Comparison of ENCODE assay signal across 19 cellular contexts in the genomic region with DNA sequence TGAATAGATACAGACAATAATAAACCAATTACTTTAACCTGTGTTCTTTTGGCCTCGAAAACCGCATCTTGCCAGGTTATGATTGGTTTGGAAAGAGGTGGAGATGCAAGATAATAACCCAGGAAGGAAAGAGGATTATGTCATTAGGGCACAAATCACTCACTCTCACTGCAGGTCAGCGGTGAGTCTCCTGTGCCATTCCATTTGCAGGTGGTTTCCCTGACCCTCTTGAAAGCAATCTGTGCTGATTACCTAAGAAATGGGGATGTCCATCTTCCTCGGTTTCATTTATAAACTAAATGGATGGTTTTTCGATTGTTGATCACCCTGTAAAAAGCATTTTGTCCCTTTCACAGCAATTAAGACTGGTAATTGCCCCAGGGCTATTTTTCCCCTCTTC.
A peak's percentile ranks its signal among the peaks of the same experiment; 100 is the strongest.
DNase-seq lines count a peak whose midpoint lies in the region; TF ChIP-seq lines count a peak whose summit lies in the region.
"Had no signal": no experiment of that assay in that cellular context is flagged by ENCODE, and none has a peak within 500 bp of the region (broad histone marks: within the 10 kb centered on the region; RNA-seq: fewer than 3 reads in every experiment).

No MANE protein-coding gene starts in this region.

- H3K36me3 Mint-ChIP-seq in glutamatergic neuron (ENCODE audit: unreplicated experiment), result no peaks in the 10 kb centered on the region
- H3K36me3 Mint-ChIP-seq: CD4-positive, CD25-positive, alpha-beta regulatory T cell had no signal

- H3K9me3 Mint-ChIP-seq in glutamatergic neuron (ENCODE audit: unreplicated experiment), result peaks cover 4% of the 10 kb centered on the region
- H3K9me3 Mint-ChIP-seq: HFFc6 had no signal

- peak overlapping the region; percentile 35 for H3K4me3 Mint-ChIP-seq in glutamatergic neuron (ENCODE audit: unreplicated experiment)
- H3K4me3 Mint-ChIP-seq: CD4-positive, CD25-positive, alpha-beta regulatory T cell; HFFc6 had no signal

- H3K27ac Mint-ChIP-seq in glutamatergic neuron (ENCODE audit: unreplicated experiment), result peak overlapping the region; percentile 79
- H3K27ac Mint-ChIP-seq: CD4-positive, CD25-positive, alpha-beta regulatory T cell; HFFc6 had no signal

- peaks cover 45% of the 10 kb centered on the region for H3K4me1 Mint-ChIP-seq in glutamatergic neuron (ENCODE audit: low read depth, unreplicated experiment)
- H3K4me1 Mint-ChIP-seq: CD4-positive, CD25-positive, alpha-beta regulatory T cell had no signal

- peaks cover 5% of the 10 kb centered on the region for H3K27me3 Mint-ChIP-seq in glutamatergic neuron (ENCODE audit: unreplicated experiment)
- H3K27me3 Mint-ChIP-seq: CD4-positive, CD25-positive, alpha-beta regulatory T cell had no signal

- peak; percentile 65 for DNase-seq in NCI-H1436 (lab: John Stamatoyannopoulos, UW)
- DNase-seq in NCI-H1436 treated with DMSO at 0.1 percent for 48 hours (lab: John Stamatoyannopoulos, UW), result no peak
- peak; percentile 2 for DNase-seq in GM12865 (ENCODE audit: low read depth)
- peak; percentile 36 for DNase-seq in NCI-H1417 treated with DMSO at 0.1 percent for 48 hours (lab: John Stamatoyannopoulos, UW)
- no peak for DNase-seq in glutamatergic neuron
- no peak for DNase-seq in AG08395 (ENCODE audit: low spot score)
- no peak for DNase-seq in T-helper 9 cell
- DNase-seq: BE2C; Caco-2; CD4-positive, CD25-positive, alpha-beta regulatory T cell; GF-D8; H7; HFFc6; NCI-H1048; NCI-H2029 treated with DMSO at 0.1 percent for 48 hours; NCI-H510A; Peyer's patch; SW 1271; T-helper 2 cell had no signal

- no peak overlapping the region for H3K4me3 ChIP-seq in GM12865 (ENCODE audit: low read depth, low read length)
- H3K4me3 ChIP-seq: Peyer's patch had no signal

- TF ChIP-seq CTCF in GM12865 (IDR thresholded peaks at IDR 0.05; ENCODE audit: insufficient read depth, low read depth, low read length, missing control alignments), result no peak
- no peak for TF ChIP-seq CTCF in glutamatergic neuron (IDR thresholded peaks at IDR 0.05; ENCODE audit: partially characterized antibody, unreplicated experiment)

Comparison
In these comparisons a context has a peak if more than half of its experiments do, and no peak if none do; other contexts are left out.
1. DNase-seq: peak in NCI-H1436 (single experiment), GM12865 (single experiment) and NCI-H1417 treated with DMSO at 0.1 percent for 48 hours (single experiment); none in NCI-H1436 treated with DMSO at 0.1 percent for 48 hours (single experiment), glutamatergic neuron (single experiment), AG08395 (single experiment) and T-helper 9 cell (single experiment).